ENCODE assay signal across 1 cellular context in genomic region chr19:57406516-57407123, GRCh38.
TF ChIP-seq lines count a peak whose summit lies in the region.

No MANE protein-coding gene starts in this region.

TF ChIP-seq in GM23338, 12 proteins besides CTCF, POLR2A, EP300 and RAD21 (continued from another document):
- no peak for TF ChIP-seq ZNF462 (CRISPR knock-in tag; IDR thresholded peaks at IDR 0.05)
- TF ChIP-seq REST (IDR thresholded peaks at IDR 0.05; ENCODE audit: unreplicated experiment) = no peak
- TF ChIP-seq STAT1 (IDR thresholded peaks at IDR 0.05; ENCODE audit: unreplicated experiment) = no peak
- TF ChIP-seq NANOG (IDR thresholded peaks at IDR 0.05; ENCODE audit: borderline replicate concordance) = no peak
